In the genomic region with DNA sequence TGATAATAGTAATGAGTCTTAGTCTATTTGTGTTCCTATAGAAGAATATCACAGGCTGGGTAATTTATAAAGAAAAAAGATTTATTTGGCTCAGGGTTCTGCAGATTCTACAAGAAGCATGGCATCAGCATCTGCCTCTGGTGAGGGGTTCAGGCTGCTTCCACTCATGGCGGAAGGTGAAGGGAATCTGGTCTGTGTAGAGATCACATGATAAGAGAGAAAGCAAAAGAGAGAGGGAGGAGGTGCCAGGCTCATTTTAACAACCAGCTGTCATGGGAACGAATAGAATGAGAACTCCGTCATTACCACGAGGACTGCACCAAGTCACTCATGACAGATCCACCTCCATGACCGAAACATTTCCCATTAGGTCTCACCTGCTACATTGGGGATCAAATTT, we compare ENCODE assay signal across 21 cellular contexts.
"Had no signal": no experiment of that assay in that cellular context is flagged by ENCODE, and none has a peak within 500 bp of the region (broad histone marks: within the 10 kb centered on the region; RNA-seq: fewer than 3 reads in every experiment).

No MANE protein-coding gene starts in this region.

- H3K9me3 ChIP-seq: heart right ventricle, right atrium auricular region, sigmoid colon, testis, tibial nerve, upper lobe of right lung, vagina had no signal

- H3K27ac ChIP-seq: heart right ventricle, right atrium auricular region, sigmoid colon, skin epidermis, testis, tibial nerve, upper lobe of right lung, vagina had no signal

- ATAC-seq: esophagus mucosa; heart right ventricle; left lobe of liver; natural killer cell; stimulated activated naive B cell treated with anti-CD40 and anti-IgM and Interleukin-4, amounts not matched to agents 10 μg/mL and 1 μg/mL and 100 μg/mL, for 72 hours; stimulated activated naive CD8-positive, alpha-beta T cell treated with anti-CD3 and anti-CD28 coated beads, Interleukin-15, amount 100 ng/mL, for 72 hours; upper lobe of right lung had no signal

- H3K4me3 ChIP-seq: heart right ventricle, right atrium auricular region, sigmoid colon, skin epidermis, testis, tibial nerve, upper lobe of right lung, vagina had no signal

- DNase-seq: effector memory CD4-positive, alpha-beta T cell; heart right ventricle; hypothalamus; kidney glomerular epithelial cell; mammary epithelial cell; natural killer cell; posterior cingulate gyrus; sigmoid colon; stimulated activated CD4-positive, alpha-beta T cell treated with anti-CD3 and anti-CD28 coated beads, Interleukin-2, amount 100 ng/mL, for 24 hours; stimulated activated CD4-positive, alpha-beta T cell treated with anti-CD3 and anti-CD28 coated beads, Interleukin-4, amount 100 ng/mL, for 4 hours; stimulated activated naive B cell treated with anti-CD40 and anti-IgM and Interleukin-4, amounts not matched to agents 10 μg/mL and 1 μg/mL and 100 μg/mL, for 72 hours; stimulated activated naive CD8-positive, alpha-beta T cell treated with anti-CD3 and anti-CD28 coated beads, Interleukin-15, amount 100 ng/mL, for 72 hours; testis; upper lobe of right lung had no signal

- H3K4me1 Mint-ChIP-seq: natural killer cell; neural crest cell; stimulated activated naive B cell treated with anti-CD40 and anti-IgM and Interleukin-4, amounts not matched to agents 10 μg/mL and 1 μg/mL and 100 μg/mL, for 72 hours; stimulated activated naive CD8-positive, alpha-beta T cell treated with anti-CD3 and anti-CD28 coated beads, Interleukin-15, amount 100 ng/mL, for 72 hours had no signal

- H3K27me3 Mint-ChIP-seq: stimulated activated naive B cell treated with anti-CD40 and anti-IgM and Interleukin-4, amounts not matched to agents 10 μg/mL and 1 μg/mL and 100 μg/mL, for 72 hours; stimulated activated naive CD8-positive, alpha-beta T cell treated with anti-CD3 and anti-CD28 coated beads, Interleukin-15, amount 100 ng/mL, for 72 hours had no signal

- H3K36me3 Mint-ChIP-seq: stimulated activated naive B cell treated with anti-CD40 and anti-IgM and Interleukin-4, amounts not matched to agents 10 μg/mL and 1 μg/mL and 100 μg/mL, for 72 hours had no signal

- H3K9me3 Mint-ChIP-seq: neural crest cell had no signal

- H3K36me3 ChIP-seq: heart right ventricle, right atrium auricular region, sigmoid colon, tibial nerve, upper lobe of right lung, vagina had no signal

- H3K27ac Mint-ChIP-seq: natural killer cell; stimulated activated naive B cell treated with anti-CD40 and anti-IgM and Interleukin-4, amounts not matched to agents 10 μg/mL and 1 μg/mL and 100 μg/mL, for 72 hours; stimulated activated naive CD8-positive, alpha-beta T cell treated with anti-CD3 and anti-CD28 coated beads, Interleukin-15, amount 100 ng/mL, for 72 hours had no signal

- H3K4me3 Mint-ChIP-seq: natural killer cell; neural crest cell; stimulated activated naive B cell treated with anti-CD40 and anti-IgM and Interleukin-4, amounts not matched to agents 10 μg/mL and 1 μg/mL and 100 μg/mL, for 72 hours; stimulated activated naive CD8-positive, alpha-beta T cell treated with anti-CD3 and anti-CD28 coated beads, Interleukin-15, amount 100 ng/mL, for 72 hours had no signal

- H3K4me1 ChIP-seq: heart right ventricle, right atrium auricular region, sigmoid colon, testis, tibial nerve, upper lobe of right lung, vagina had no signal
